In the genomic region with DNA sequence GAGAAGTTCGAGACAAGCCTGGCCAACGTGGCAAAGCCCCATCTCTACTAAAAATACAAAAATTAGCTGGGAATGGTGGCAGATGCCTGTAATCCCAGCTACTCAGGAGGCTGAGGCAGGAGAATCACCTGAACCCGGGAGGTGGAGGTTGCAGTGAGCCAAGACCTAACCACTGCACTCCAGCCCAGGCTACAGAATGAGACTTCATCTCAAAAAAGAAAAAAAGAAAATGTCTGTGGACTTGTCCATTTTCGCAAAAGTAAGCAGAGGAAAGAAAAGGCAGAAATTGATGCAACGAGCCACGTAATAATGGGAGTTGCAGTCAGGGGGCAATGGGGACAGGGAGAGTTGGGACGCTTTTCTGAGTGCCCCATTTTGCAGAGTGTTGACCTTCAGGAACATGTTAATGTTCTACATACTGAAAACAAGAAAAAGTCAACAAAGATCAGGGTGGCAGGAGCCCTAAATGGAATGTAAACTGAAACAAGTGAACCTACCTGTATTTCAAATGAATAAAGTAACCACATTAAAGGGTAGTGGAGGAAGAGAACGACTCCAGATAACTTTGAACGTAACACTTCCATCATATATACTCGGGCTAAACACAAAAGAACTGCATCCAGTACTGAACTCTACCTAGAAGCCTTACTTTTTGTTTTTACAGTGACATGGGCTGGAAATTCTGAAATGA, we compare ENCODE assay signal across 1 cellular context.
TF ChIP-seq lines count a peak whose summit lies in the region.

No MANE protein-coding gene starts in this region.

TF ChIP-seq in HepG2, 621 proteins besides CTCF, POLR2A, EP300 and RAD21 (continued from another document and continues in another):
- TF ChIP-seq, protein P1, sequence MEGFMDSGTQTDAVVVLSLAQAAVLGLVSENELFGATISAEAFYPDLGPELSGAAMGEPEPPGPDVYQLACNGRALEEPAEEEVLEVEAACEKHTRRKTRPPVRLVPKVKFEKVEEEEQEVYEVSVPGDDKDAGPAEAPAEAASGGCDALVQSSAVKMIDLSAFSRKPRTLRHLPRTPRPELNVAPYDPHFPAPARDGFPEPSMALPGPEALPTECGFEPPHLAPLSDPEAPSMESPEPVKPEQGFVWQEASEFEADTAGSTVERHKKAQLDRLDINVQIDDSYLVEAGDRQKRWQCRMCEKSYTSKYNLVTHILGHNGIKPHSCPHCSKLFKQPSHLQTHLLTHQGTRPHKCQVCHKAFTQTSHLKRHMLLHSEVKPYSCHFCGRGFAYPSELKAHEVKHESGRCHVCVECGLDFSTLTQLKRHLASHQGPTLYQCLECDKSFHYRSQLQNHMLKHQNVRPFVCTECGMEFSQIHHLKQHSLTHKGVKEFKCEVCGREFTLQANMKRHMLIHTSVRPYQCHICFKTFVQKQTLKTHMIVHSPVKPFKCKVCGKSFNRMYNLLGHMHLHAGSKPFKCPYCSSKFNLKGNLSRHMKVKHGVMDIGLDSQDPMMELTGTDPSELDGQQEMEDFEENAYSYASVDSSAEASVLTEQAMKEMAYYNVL (CRISPR knock-in tag; IDR thresholded peaks at IDR 0.05; ENCODE audit: borderline replicate concordance): peak; percentile 90
- no peak; the same call in 1 of the 2 replicates for TF ChIP-seq ZNF766 (CRISPR knock-in tag; IDR thresholded peaks at IDR 0.05; ENCODE audit: borderline replicate concordance)
- TF ChIP-seq RFX5 (IDR thresholded peaks at IDR 0.05; ENCODE audit: low read depth, low read length): no peak
- no peak for TF ChIP-seq SIN3A (IDR thresholded peaks at IDR 0.05; ENCODE audit: borderline replicate concordance, low read depth, low read length)
- peak; percentile 58; the same call in 1 of the 2 replicates for TF ChIP-seq HDAC1 (CRISPR knock-in tag; IDR thresholded peaks at IDR 0.05)
- TF ChIP-seq ZKSCAN8 (CRISPR knock-in tag; IDR thresholded peaks at IDR 0.05; ENCODE audit: borderline replicate concordance): peak; percentile 94; the same call in 1 of the 2 replicates
- TF ChIP-seq ZNF274 (CRISPR knock-in tag; IDR thresholded peaks at IDR 0.05): no peak
- 0 out of 2 replicates have a peak, but pooled peaks have one; percentile 43 for TF ChIP-seq ZNF343 (CRISPR knock-in tag; IDR thresholded peaks at IDR 0.05)
- no peak for TF ChIP-seq HNRNPUL1 (IDR thresholded peaks at IDR 0.05; ENCODE audit: low read depth, low read length)
- TF ChIP-seq, protein P2, sequence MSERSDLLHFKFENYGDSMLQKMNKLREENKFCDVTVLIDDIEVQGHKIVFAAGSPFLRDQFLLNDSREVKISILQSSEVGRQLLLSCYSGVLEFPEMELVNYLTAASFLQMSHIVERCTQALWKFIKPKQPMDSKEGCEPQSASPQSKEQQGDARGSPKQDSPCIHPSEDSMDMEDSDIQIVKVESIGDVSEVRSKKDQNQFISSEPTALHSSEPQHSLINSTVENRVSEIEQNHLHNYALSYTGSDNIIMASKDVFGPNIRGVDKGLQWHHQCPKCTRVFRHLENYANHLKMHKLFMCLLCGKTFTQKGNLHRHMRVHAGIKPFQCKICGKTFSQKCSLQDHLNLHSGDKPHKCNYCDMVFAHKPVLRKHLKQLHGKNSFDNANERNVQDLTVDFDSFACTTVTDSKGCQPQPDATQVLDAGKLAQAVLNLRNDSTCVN (CRISPR knock-in tag; IDR thresholded peaks at IDR 0.05; ENCODE audit: borderline replicate concordance): 0 out of 2 replicates have a peak, but pooled peaks have one; percentile 11
- TF ChIP-seq YEATS4 (CRISPR knock-in tag; IDR thresholded peaks at IDR 0.05; ENCODE audit: borderline replicate concordance): peak; percentile 81
- peak; percentile 11; the same call in 1 of the 2 replicates for TF ChIP-seq TGIF2 (CRISPR knock-in tag; IDR thresholded peaks at IDR 0.05)
- TF ChIP-seq, protein P3, sequence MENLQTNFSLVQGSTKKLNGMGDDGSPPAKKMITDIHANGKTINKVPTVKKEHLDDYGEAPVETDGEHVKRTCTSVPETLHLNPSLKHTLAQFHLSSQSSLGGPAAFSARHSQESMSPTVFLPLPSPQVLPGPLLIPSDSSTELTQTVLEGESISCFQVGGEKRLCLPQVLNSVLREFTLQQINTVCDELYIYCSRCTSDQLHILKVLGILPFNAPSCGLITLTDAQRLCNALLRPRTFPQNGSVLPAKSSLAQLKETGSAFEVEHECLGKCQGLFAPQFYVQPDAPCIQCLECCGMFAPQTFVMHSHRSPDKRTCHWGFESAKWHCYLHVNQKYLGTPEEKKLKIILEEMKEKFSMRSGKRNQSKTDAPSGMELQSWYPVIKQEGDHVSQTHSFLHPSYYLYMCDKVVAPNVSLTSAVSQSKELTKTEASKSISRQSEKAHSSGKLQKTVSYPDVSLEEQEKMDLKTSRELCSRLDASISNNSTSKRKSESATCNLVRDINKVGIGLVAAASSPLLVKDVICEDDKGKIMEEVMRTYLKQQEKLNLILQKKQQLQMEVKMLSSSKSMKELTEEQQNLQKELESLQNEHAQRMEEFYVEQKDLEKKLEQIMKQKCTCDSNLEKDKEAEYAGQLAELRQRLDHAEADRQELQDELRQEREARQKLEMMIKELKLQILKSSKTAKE (CRISPR knock-in tag; IDR thresholded peaks at IDR 0.05; ENCODE audit: borderline replicate concordance): peak; percentile 80
- TF ChIP-seq ZNF775 (CRISPR knock-in tag; IDR thresholded peaks at IDR 0.05; ENCODE audit: borderline replicate concordance): no peak
- TF ChIP-seq, protein P4, sequence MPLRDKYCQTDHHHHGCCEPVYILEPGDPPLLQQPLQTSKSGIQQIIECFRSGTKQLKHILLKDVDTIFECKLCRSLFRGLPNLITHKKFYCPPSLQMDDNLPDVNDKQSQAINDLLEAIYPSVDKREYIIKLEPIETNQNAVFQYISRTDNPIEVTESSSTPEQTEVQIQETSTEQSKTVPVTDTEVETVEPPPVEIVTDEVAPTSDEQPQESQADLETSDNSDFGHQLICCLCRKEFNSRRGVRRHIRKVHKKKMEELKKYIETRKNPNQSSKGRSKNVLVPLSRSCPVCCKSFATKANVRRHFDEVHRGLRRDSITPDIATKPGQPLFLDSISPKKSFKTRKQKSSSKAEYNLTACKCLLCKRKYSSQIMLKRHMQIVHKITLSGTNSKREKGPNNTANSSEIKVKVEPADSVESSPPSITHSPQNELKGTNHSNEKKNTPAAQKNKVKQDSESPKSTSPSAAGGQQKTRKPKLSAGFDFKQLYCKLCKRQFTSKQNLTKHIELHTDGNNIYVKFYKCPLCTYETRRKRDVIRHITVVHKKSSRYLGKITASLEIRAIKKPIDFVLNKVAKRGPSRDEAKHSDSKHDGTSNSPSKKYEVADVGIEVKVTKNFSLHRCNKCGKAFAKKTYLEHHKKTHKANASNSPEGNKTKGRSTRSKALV (CRISPR knock-in tag; IDR thresholded peaks at IDR 0.05): peak; percentile 78; the same call in 1 of the 2 replicates
- TF ChIP-seq THAP11 (CRISPR knock-in tag; IDR thresholded peaks at IDR 0.05): peak; percentile 81
- TF ChIP-seq ZNF235 (CRISPR knock-in tag; IDR thresholded peaks at IDR 0.05; ENCODE audit: borderline replicate concordance): no peak
- TF ChIP-seq, protein P5, sequence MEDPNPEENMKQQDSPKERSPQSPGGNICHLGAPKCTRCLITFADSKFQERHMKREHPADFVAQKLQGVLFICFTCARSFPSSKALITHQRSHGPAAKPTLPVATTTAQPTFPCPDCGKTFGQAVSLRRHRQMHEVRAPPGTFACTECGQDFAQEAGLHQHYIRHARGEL (CRISPR knock-in tag; IDR thresholded peaks at IDR 0.05): no peak
- TF ChIP-seq SMAD1 (CRISPR knock-in tag; IDR thresholded peaks at IDR 0.05; ENCODE audit: borderline replicate concordance, low read depth): no peak
- TF ChIP-seq, protein P6, sequence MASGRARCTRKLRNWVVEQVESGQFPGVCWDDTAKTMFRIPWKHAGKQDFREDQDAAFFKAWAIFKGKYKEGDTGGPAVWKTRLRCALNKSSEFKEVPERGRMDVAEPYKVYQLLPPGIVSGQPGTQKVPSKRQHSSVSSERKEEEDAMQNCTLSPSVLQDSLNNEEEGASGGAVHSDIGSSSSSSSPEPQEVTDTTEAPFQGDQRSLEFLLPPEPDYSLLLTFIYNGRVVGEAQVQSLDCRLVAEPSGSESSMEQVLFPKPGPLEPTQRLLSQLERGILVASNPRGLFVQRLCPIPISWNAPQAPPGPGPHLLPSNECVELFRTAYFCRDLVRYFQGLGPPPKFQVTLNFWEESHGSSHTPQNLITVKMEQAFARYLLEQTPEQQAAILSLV (CRISPR knock-in tag; IDR thresholded peaks at IDR 0.05; ENCODE audit: borderline replicate concordance): no peak
- TF ChIP-seq ZNF451 (CRISPR knock-in tag; IDR thresholded peaks at IDR 0.05): 0 out of 2 replicates have a peak, but pooled peaks have one; percentile 41
- peak; percentile 99 for TF ChIP-seq HMG20A (CRISPR knock-in tag; IDR thresholded peaks at IDR 0.05; ENCODE audit: borderline replicate concordance)
- no peak for TF ChIP-seq GTF2F1 (IDR thresholded peaks at IDR 0.05; ENCODE audit: low read length)
- TF ChIP-seq HDAC2 (CRISPR knock-in tag; IDR thresholded peaks at IDR 0.05): peak; percentile 97
- peak; percentile 46; the same call in 1 of the 2 replicates for TF ChIP-seq ZKSCAN1 (IDR thresholded peaks at IDR 0.05; ENCODE audit: low read length)
- no peak for TF ChIP-seq ZNF790 (CRISPR knock-in tag; IDR thresholded peaks at IDR 0.05; ENCODE audit: borderline replicate concordance)
- TF ChIP-seq MTA1 (CRISPR knock-in tag; IDR thresholded peaks at IDR 0.05; ENCODE audit: borderline replicate concordance): peak; percentile 29; the same call in 1 of the 2 replicates
- TF ChIP-seq, protein P7, sequence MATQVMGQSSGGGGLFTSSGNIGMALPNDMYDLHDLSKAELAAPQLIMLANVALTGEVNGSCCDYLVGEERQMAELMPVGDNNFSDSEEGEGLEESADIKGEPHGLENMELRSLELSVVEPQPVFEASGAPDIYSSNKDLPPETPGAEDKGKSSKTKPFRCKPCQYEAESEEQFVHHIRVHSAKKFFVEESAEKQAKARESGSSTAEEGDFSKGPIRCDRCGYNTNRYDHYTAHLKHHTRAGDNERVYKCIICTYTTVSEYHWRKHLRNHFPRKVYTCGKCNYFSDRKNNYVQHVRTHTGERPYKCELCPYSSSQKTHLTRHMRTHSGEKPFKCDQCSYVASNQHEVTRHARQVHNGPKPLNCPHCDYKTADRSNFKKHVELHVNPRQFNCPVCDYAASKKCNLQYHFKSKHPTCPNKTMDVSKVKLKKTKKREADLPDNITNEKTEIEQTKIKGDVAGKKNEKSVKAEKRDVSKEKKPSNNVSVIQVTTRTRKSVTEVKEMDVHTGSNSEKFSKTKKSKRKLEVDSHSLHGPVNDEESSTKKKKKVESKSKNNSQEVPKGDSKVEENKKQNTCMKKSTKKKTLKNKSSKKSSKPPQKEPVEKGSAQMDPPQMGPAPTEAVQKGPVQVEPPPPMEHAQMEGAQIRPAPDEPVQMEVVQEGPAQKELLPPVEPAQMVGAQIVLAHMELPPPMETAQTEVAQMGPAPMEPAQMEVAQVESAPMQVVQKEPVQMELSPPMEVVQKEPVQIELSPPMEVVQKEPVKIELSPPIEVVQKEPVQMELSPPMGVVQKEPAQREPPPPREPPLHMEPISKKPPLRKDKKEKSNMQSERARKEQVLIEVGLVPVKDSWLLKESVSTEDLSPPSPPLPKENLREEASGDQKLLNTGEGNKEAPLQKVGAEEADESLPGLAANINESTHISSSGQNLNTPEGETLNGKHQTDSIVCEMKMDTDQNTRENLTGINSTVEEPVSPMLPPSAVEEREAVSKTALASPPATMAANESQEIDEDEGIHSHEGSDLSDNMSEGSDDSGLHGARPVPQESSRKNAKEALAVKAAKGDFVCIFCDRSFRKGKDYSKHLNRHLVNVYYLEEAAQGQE (IDR thresholded peaks at IDR 0.05; ENCODE audit: borderline replicate concordance in 1 of 2, low read depth in 1 of 2, low read length in 2 of 2): 0 out of 4 replicates have a peak, but pooled peaks of 1 of the 2 experiments have one; percentile 58
- TF ChIP-seq RBFOX2 (IDR thresholded peaks at IDR 0.05; ENCODE audit: low read depth, low read length): no peak; the same call in none of the 2 replicates
- TF ChIP-seq ZZZ3 (CRISPR knock-in tag; IDR thresholded peaks at IDR 0.05; ENCODE audit: borderline replicate concordance): no peak
- TF ChIP-seq, protein P8, sequence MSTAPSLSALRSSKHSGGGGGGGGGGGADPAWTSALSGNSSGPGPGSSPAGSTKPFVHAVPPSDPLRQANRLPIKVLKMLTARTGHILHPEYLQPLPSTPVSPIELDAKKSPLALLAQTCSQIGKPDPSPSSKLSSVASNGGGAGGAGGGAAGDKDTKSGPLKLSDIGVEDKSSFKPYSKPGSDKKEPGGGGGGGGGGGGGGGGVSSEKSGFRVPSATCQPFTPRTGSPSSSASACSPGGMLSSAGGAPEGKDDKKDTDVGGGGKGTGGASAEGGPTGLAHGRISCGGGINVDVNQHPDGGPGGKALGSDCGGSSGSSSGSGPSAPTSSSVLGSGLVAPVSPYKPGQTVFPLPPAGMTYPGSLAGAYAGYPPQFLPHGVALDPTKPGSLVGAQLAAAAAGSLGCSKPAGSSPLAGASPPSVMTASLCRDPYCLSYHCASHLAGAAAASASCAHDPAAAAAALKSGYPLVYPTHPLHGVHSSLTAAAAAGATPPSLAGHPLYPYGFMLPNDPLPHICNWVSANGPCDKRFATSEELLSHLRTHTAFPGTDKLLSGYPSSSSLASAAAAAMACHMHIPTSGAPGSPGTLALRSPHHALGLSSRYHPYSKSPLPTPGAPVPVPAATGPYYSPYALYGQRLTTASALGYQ (CRISPR knock-in tag; IDR thresholded peaks at IDR 0.05): peak; percentile 99
- TF ChIP-seq ZNF788 (CRISPR knock-in tag; IDR thresholded peaks at IDR 0.05; ENCODE audit: borderline replicate concordance): no peak
- no peak for TF ChIP-seq ZNF143 (CRISPR knock-in tag; IDR thresholded peaks at IDR 0.05)
- TF ChIP-seq KLF12 (CRISPR knock-in tag; IDR thresholded peaks at IDR 0.05; ENCODE audit: borderline replicate concordance): peak; percentile 60; the same call in 1 of the 2 replicates
- TF ChIP-seq ZNF589 (CRISPR knock-in tag; conservative IDR thresholded peaks at IDR 0.05): no peak; the same call in 1 of the 2 replicates
- peak; percentile 29; the same call in 1 of the 2 replicates for TF ChIP-seq ZNF644 (CRISPR knock-in tag; IDR thresholded peaks at IDR 0.05; ENCODE audit: low read depth)
- no peak for TF ChIP-seq DNMT3B (CRISPR knock-in tag; conservative IDR thresholded peaks at IDR 0.05)
- peak; percentile 51 for TF ChIP-seq YY1 (IDR thresholded peaks at IDR 0.05; ENCODE audit: insufficient read depth, insufficient replicate concordance, low read depth, low read length)
- TF ChIP-seq SP4 (CRISPR knock-in tag; IDR thresholded peaks at IDR 0.05): peak; percentile 26; the same call in 1 of the 2 replicates
